15 cellular contexts compared by ENCODE assay signal in genomic region chr1:59007429-59007819, GRCh38.
DNase-seq lines count a peak whose midpoint lies in the region; ATAC-seq, FAIRE-seq and TF ChIP-seq lines count a peak whose summit lies in the region.
"Had no signal": no experiment of that assay in that cellular context is flagged by ENCODE, and none has a peak within 500 bp of the region (broad histone marks: within the 10 kb centered on the region; RNA-seq: fewer than 3 reads in every experiment).

No MANE protein-coding gene starts in this region.

- H3K27me3 ChIP-seq in OCI-LY3 (ENCODE audit: low read depth, low read length) (no peaks in the 10 kb centered on the region), osteoblast (ENCODE audit: insufficient read depth, low read length) (no peaks in the 10 kb centered on the region)

- TF ChIP-seq CTCF in OCI-LY3 (IDR thresholded peaks at IDR 0.05; ENCODE audit: low read depth, low read length): no peak
- no peak for TF ChIP-seq CTCF in osteoblast (IDR thresholded peaks at IDR 0.05; ENCODE audit: extremely low read depth, low read depth, low read length)

- H3K27ac Mint-ChIP-seq in activated CD4-positive, alpha-beta memory T cell treated with anti-CD3 and anti-CD28 coated beads, Interleukin-2, amount 10 ng/mL, durations not matched to agents 7 days and 5 days: no peak overlapping the region

- H3K27ac ChIP-seq in OCI-LY3 (ENCODE audit: low read length) (peak overlapping the region; percentile 67), osteoblast (ENCODE audit: low read depth, low read length) (peak overlapping the region; percentile 65)

- POLR2A ChIA-PET in activated CD4-positive, alpha-beta memory T cell treated with anti-CD3 and anti-CD28 coated beads, Interleukin-2, amount 10 ng/mL, durations not matched to agents 7 days and 5 days (lab: Charles Lee): no interaction called here

- no peak for TF ChIP-seq POLR2A in GM12891 (IDR thresholded peaks at IDR 0.05; ENCODE audit: low read depth, low read length)

- H3K4me1 ChIP-seq in OCI-LY3 (ENCODE audit: low read length): peaks cover 78% of the 10 kb centered on the region
- H3K4me1 ChIP-seq in osteoblast (ENCODE audit: insufficient read depth, low read length): peaks cover 18% of the 10 kb centered on the region

- H3K27me3 Mint-ChIP-seq in activated CD4-positive, alpha-beta memory T cell treated with anti-CD3 and anti-CD28 coated beads, Interleukin-2, amount 10 ng/mL, durations not matched to agents 7 days and 5 days: peaks cover 6% of the 10 kb centered on the region

- peak overlapping the region; percentile 32 for H3K4me3 ChIP-seq in OCI-LY3 (ENCODE audit: low read length)
- no peak overlapping the region for H3K4me3 ChIP-seq in osteoblast (ENCODE audit: insufficient read depth, low read length)
- H3K4me3 ChIP-seq: skin epidermis had no signal

- no peaks in the 10 kb centered on the region for H3K36me3 Mint-ChIP-seq in activated CD4-positive, alpha-beta memory T cell treated with anti-CD3 and anti-CD28 coated beads, Interleukin-2, amount 10 ng/mL, durations not matched to agents 7 days and 5 days (ENCODE audit: low read depth)
- H3K36me3 Mint-ChIP-seq: activated naive CD4-positive, alpha-beta T cell treated with anti-CD3 and anti-CD28 coated beads, Interleukin-2, amount 50 U/mL, for 72 hours had no signal

- FAIRE-seq in GM12891 (lab: Jason Lieb, UNC) (peak; percentile 40), frontal cortex (lab: Jason Lieb, UNC) (no peak)

- peak overlapping the region; percentile 70 for H3K4me2 ChIP-seq in OCI-LY3 (ENCODE audit: low read length)
- H3K4me2 ChIP-seq in osteoblast (ENCODE audit: insufficient read depth, low read length): peak overlapping the region; percentile 56

- H2AFZ ChIP-seq in OCI-LY3 (ENCODE audit: low read depth, low read length): no peak overlapping the region
- H2AFZ ChIP-seq in osteoblast (ENCODE audit: low read length): peak overlapping the region; percentile 35

- no peaks in the 10 kb centered on the region for H3K9me3 ChIP-seq in OCI-LY3 (ENCODE audit: insufficient read depth, low read length)
- H3K9me3 ChIP-seq in osteoblast (ENCODE audit: low read depth, low read length): no peaks in the 10 kb centered on the region

- no peaks in the 10 kb centered on the region for H3K79me2 ChIP-seq in OCI-LY3 (ENCODE audit: low read length)
- H3K79me2 ChIP-seq in osteoblast (ENCODE audit: insufficient read depth, low read length): no peaks in the 10 kb centered on the region

- no peaks in the 10 kb centered on the region for H3K36me3 ChIP-seq in OCI-LY3 (replicated peaks; ENCODE audit: low read depth, low read length)
- H3K36me3 ChIP-seq in osteoblast (ENCODE audit: insufficient read depth, low read length): no peaks in the 10 kb centered on the region

- no peak overlapping the region for H3K4me3 Mint-ChIP-seq in activated CD4-positive, alpha-beta memory T cell treated with anti-CD3 and anti-CD28 coated beads, Interleukin-2, amount 10 ng/mL, durations not matched to agents 7 days and 5 days

- no peak for DNase-seq in GM12891 (ENCODE audit: insufficient read length, low spot score)
- DNase-seq in osteoblast (ENCODE audit: insufficient read length, low spot score, missing footprints): no peak
- no peak for DNase-seq in frontal cortex (ENCODE audit: low spot score in 2 of 2)
- no peak for DNase-seq in SHP77 treated with DMSO at 0.1 percent for 48 hours (lab: John Stamatoyannopoulos, UW)
- no peak for DNase-seq in activated CD4-positive, alpha-beta memory T cell treated with anti-CD3 and anti-CD28 coated beads, Interleukin-2, amount 10 ng/mL, durations not matched to agents 7 days and 5 days
- DNase-seq: AML-193, DMS153, foreskin fibroblast, NCI-H2227 treated with DMSO at 0.1 percent for 48 hours, occipital lobe had no signal

- CTCF ChIA-PET in activated CD4-positive, alpha-beta memory T cell treated with anti-CD3 and anti-CD28 coated beads, Interleukin-2, amount 10 ng/mL, durations not matched to agents 7 days and 5 days (lab: Charles Lee): no interaction called here

- peak overlapping the region; percentile 14 for H3K9ac ChIP-seq in OCI-LY3 (ENCODE audit: low read length)

- ATAC-seq in GM21619 (IDR thresholded peaks at IDR 0.05; ENCODE audit: unreplicated experiment): peak; percentile 9
- ATAC-seq in HG02981 (IDR thresholded peaks at IDR 0.05; ENCODE audit: unreplicated experiment): no peak

- H3K4me1 Mint-ChIP-seq in activated CD4-positive, alpha-beta memory T cell treated with anti-CD3 and anti-CD28 coated beads, Interleukin-2, amount 10 ng/mL, durations not matched to agents 7 days and 5 days: peaks cover 45% of the 10 kb centered on the region

- no peaks in the 10 kb centered on the region for H4K20me1 ChIP-seq in OCI-LY3 (ENCODE audit: insufficient read depth, low read length)
- H4K20me1 ChIP-seq in osteoblast (ENCODE audit: insufficient read depth, low read length): no peaks in the 10 kb centered on the region

- H3K9me3 Mint-ChIP-seq in activated CD4-positive, alpha-beta memory T cell treated with anti-CD3 and anti-CD28 coated beads, Interleukin-2, amount 10 ng/mL, durations not matched to agents 7 days and 5 days: no peaks in the 10 kb centered on the region

TF ChIP-seq in GM12891, 5 proteins besides CTCF, POLR2A, EP300 and RAD21:
- no peak for TF ChIP-seq SPI1 (IDR thresholded peaks at IDR 0.05; ENCODE audit: low read depth, low read length)
- TF ChIP-seq POLR2AphosphoS5 (IDR thresholded peaks at IDR 0.05; ENCODE audit: low read depth, low read length): no peak
- TF ChIP-seq PAX5 (IDR thresholded peaks at IDR 0.05; ENCODE audit: insufficient read depth, low read length, severe bottlenecking): no peak
- no peak for TF ChIP-seq POU2F2 (IDR thresholded peaks at IDR 0.05; ENCODE audit: low read depth, low read length)
- no peak for TF ChIP-seq TAF1 (IDR thresholded peaks at IDR 0.05; ENCODE audit: low read depth, low read length)
